In genomic region chr9:94706922-94707321, GRCh38 we compare ENCODE assay signal across 1 cellular context.
TF ChIP-seq lines count a peak whose summit lies in the region.

No MANE protein-coding gene starts in this region.

TF ChIP-seq in HepG2, 621 proteins besides CTCF, POLR2A, EP300 and RAD21 (continued from another document and continues in another):
- TF ChIP-seq ZNF407 (CRISPR knock-in tag; IDR thresholded peaks at IDR 0.05; ENCODE audit: not compliant biosample characterization), result no peak
- TF ChIP-seq CHD2 (IDR thresholded peaks at IDR 0.05; ENCODE audit: low read depth, low read length), result no peak
- no peak for TF ChIP-seq HOXA5 (CRISPR knock-in tag; IDR thresholded peaks at IDR 0.05)
- no peak for TF ChIP-seq HOXA3 (CRISPR knock-in tag; IDR thresholded peaks at IDR 0.05)
- TF ChIP-seq SAFB2 (CRISPR knock-in tag; IDR thresholded peaks at IDR 0.05; ENCODE audit: borderline replicate concordance, low read depth), result no peak
- no peak for TF ChIP-seq ZNF75D (CRISPR knock-in tag; IDR thresholded peaks at IDR 0.05; ENCODE audit: borderline replicate concordance)
- TF ChIP-seq KLF6 (CRISPR knock-in tag; IDR thresholded peaks at IDR 0.05), result no peak
- TF ChIP-seq ZBTB21 (CRISPR knock-in tag; IDR thresholded peaks at IDR 0.05), result no peak
- TF ChIP-seq ARNTL (CRISPR knock-in tag; IDR thresholded peaks at IDR 0.05), result no peak
- TF ChIP-seq ZNF598 (CRISPR knock-in tag; IDR thresholded peaks at IDR 0.05; ENCODE audit: borderline replicate concordance), result no peak
- no peak for TF ChIP-seq ZNF569 (CRISPR knock-in tag; IDR thresholded peaks at IDR 0.05; ENCODE audit: borderline replicate concordance)
- TF ChIP-seq, protein P1, sequence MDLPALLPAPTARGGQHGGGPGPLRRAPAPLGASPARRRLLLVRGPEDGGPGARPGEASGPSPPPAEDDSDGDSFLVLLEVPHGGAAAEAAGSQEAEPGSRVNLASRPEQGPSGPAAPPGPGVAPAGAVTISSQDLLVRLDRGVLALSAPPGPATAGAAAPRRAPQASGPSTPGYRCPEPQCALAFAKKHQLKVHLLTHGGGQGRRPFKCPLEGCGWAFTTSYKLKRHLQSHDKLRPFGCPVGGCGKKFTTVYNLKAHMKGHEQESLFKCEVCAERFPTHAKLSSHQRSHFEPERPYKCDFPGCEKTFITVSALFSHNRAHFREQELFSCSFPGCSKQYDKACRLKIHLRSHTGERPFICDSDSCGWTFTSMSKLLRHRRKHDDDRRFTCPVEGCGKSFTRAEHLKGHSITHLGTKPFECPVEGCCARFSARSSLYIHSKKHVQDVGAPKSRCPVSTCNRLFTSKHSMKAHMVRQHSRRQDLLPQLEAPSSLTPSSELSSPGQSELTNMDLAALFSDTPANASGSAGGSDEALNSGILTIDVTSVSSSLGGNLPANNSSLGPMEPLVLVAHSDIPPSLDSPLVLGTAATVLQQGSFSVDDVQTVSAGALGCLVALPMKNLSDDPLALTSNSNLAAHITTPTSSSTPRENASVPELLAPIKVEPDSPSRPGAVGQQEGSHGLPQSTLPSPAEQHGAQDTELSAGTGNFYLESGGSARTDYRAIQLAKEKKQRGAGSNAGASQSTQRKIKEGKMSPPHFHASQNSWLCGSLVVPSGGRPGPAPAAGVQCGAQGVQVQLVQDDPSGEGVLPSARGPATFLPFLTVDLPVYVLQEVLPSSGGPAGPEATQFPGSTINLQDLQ (CRISPR knock-in tag; IDR thresholded peaks at IDR 0.05), result no peak
- TF ChIP-seq ZNF83 (CRISPR knock-in tag; IDR thresholded peaks at IDR 0.05; ENCODE audit: borderline replicate concordance), result no peak
- TF ChIP-seq IRF2 (CRISPR knock-in tag; IDR thresholded peaks at IDR 0.05), result peak; percentile 59; the same call in 1 of the 2 replicates
- no peak for TF ChIP-seq ZNF780A (CRISPR knock-in tag; IDR thresholded peaks at IDR 0.05)
- no peak for TF ChIP-seq ZNF557 (CRISPR knock-in tag; IDR thresholded peaks at IDR 0.05)
- peak; percentile 55 for TF ChIP-seq RARA (CRISPR knock-in tag; IDR thresholded peaks at IDR 0.05)
- TF ChIP-seq ZNF17 (CRISPR knock-in tag; IDR thresholded peaks at IDR 0.05), result no peak
- TF ChIP-seq MLX (CRISPR knock-in tag; IDR thresholded peaks at IDR 0.05), result no peak
- TF ChIP-seq, protein P2, sequence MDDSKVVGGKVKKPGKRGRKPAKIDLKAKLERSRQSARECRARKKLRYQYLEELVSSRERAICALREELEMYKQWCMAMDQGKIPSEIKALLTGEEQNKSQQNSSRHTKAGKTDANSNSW (CRISPR knock-in tag; IDR thresholded peaks at IDR 0.05; ENCODE audit: borderline replicate concordance), result no peak
- TF ChIP-seq MZF1 (CRISPR knock-in tag; IDR thresholded peaks at IDR 0.05; ENCODE audit: borderline replicate concordance), result no peak
- TF ChIP-seq ZSCAN25 (CRISPR knock-in tag; IDR thresholded peaks at IDR 0.05), result no peak
- TF ChIP-seq ZBTB7A (CRISPR knock-in tag; IDR thresholded peaks at IDR 0.05), result no peak
- TF ChIP-seq, protein P3, sequence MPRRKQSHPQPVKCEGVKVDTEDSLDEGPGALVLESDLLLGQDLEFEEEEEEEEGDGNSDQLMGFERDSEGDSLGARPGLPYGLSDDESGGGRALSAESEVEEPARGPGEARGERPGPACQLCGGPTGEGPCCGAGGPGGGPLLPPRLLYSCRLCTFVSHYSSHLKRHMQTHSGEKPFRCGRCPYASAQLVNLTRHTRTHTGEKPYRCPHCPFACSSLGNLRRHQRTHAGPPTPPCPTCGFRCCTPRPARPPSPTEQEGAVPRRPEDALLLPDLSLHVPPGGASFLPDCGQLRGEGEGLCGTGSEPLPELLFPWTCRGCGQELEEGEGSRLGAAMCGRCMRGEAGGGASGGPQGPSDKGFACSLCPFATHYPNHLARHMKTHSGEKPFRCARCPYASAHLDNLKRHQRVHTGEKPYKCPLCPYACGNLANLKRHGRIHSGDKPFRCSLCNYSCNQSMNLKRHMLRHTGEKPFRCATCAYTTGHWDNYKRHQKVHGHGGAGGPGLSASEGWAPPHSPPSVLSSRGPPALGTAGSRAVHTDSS (CRISPR knock-in tag; conservative IDR thresholded peaks at IDR 0.05), result no peak
- no peak for TF ChIP-seq HOXA7 (CRISPR knock-in tag; IDR thresholded peaks at IDR 0.05)
- TF ChIP-seq ZNF136 (CRISPR knock-in tag; IDR thresholded peaks at IDR 0.05; ENCODE audit: low read depth), result no peak
- no peak for TF ChIP-seq ZKSCAN5 (CRISPR knock-in tag; IDR thresholded peaks at IDR 0.05)
- TF ChIP-seq TCF12 (IDR thresholded peaks at IDR 0.05), result no peak
- no peak for TF ChIP-seq TCF12 (CRISPR knock-in tag; IDR thresholded peaks at IDR 0.05)
- no peak for TF ChIP-seq HMGXB3 (CRISPR knock-in tag; IDR thresholded peaks at IDR 0.05; ENCODE audit: borderline replicate concordance)
- no peak for TF ChIP-seq SP4 (CRISPR knock-in tag; IDR thresholded peaks at IDR 0.05)
- TF ChIP-seq ATRX (CRISPR knock-in tag; IDR thresholded peaks at IDR 0.05; ENCODE audit: borderline replicate concordance), result no peak
- no peak for TF ChIP-seq FOXM1 (CRISPR knock-in tag; IDR thresholded peaks at IDR 0.05)
- no peak for TF ChIP-seq CENPT (CRISPR knock-in tag; IDR thresholded peaks at IDR 0.05; ENCODE audit: low read depth)
- TF ChIP-seq, protein P4, sequence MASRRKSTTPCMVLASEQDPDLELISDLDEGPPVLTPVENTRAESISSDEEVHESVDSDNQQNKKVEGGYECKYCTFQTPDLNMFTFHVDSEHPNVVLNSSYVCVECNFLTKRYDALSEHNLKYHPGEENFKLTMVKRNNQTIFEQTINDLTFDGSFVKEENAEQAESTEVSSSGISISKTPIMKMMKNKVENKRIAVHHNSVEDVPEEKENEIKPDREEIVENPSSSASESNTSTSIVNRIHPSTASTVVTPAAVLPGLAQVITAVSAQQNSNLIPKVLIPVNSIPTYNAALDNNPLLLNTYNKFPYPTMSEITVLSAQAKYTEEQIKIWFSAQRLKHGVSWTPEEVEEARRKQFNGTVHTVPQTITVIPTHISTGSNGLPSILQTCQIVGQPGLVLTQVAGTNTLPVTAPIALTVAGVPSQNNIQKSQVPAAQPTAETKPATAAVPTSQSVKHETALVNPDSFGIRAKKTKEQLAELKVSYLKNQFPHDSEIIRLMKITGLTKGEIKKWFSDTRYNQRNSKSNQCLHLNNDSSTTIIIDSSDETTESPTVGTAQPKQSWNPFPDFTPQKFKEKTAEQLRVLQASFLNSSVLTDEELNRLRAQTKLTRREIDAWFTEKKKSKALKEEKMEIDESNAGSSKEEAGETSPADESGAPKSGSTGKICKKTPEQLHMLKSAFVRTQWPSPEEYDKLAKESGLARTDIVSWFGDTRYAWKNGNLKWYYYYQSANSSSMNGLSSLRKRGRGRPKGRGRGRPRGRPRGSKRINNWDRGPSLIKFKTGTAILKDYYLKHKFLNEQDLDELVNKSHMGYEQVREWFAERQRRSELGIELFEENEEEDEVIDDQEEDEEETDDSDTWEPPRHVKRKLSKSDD (CRISPR knock-in tag; IDR thresholded peaks at IDR 0.05; ENCODE audit: low read depth), result no peak
- no peak for TF ChIP-seq ZNF619 (CRISPR knock-in tag; IDR thresholded peaks at IDR 0.05)
- no peak for TF ChIP-seq NRL (CRISPR knock-in tag; IDR thresholded peaks at IDR 0.05; ENCODE audit: borderline replicate concordance)
- no peak for TF ChIP-seq KLF13 (CRISPR knock-in tag; IDR thresholded peaks at IDR 0.05)
- TF ChIP-seq ARNT (IDR thresholded peaks at IDR 0.05), result no peak
- no peak for TF ChIP-seq ZNF121 (CRISPR knock-in tag; IDR thresholded peaks at IDR 0.05)
